Comparison of ENCODE assay signal across 13 cellular contexts in genomic region chr3:64666171-64666581, GRCh38. TPM values are rescaled to one million over a fixed set of nuclear protein-coding genes. Genes with fewer than 3 reads are reported as not detected.
DNase-seq lines count a peak whose midpoint lies in the region; ATAC-seq, FAIRE-seq and TF ChIP-seq lines count a peak whose summit lies in the region.
"Had no signal": no experiment of that assay in that cellular context is flagged by ENCODE, and none has a peak within 500 bp of the region (broad histone marks: within the 10 kb centered on the region; RNA-seq: fewer than 3 reads in every experiment).

No MANE protein-coding gene starts in this region.

- H3K9me3 ChIP-seq in heart left ventricle, result peaks cover 0 to 7% (median 0%) of the 10 kb centered on the region in 12 donors
- H3K9me3 ChIP-seq in right atrium auricular region, result no peaks in the 10 kb centered on the region
- no peaks in the 10 kb centered on the region for H3K9me3 ChIP-seq in transverse colon

- no peak for FAIRE-seq in HTR-8/SVneo (lab: Jason Lieb, UNC)
- FAIRE-seq: colon had no signal

- ATAC-seq in heart left ventricle, result peak in 3 of 4 donors; percentile 20 to 48 (median 43)
- ATAC-seq: activated naive CD4-positive, alpha-beta T cell treated with anti-CD3 and anti-CD28 coated beads, Interleukin-2, amount 50 U/mL, for 72 hours had no signal

- H3K4me3 ChIP-seq in heart left ventricle (no peak overlapping the region), right atrium auricular region (no peak overlapping the region), choroid plexus epithelial cell (ENCODE audit: low read depth, low read length) (no peak overlapping the region), transverse colon (no peak overlapping the region)

- in situ Hi-C loops in transverse colon (cut with MboI; ENCODE audit: low pct_ligation_motif_present in 1 of 4, low pct_unique_long_range_greater_than_20kb in 1 of 4, low sequenced_read_pairs in 3 of 4), result no loop called here

- TF ChIP-seq CTCF in heart left ventricle (IDR thresholded peaks at IDR 0.05), result no peak
- no peak for TF ChIP-seq CTCF in right atrium auricular region (IDR thresholded peaks at IDR 0.05)
- no peak for TF ChIP-seq CTCF in choroid plexus epithelial cell (conservative IDR thresholded peaks at IDR 0.05; ENCODE audit: low read depth, low read length)
- TF ChIP-seq CTCF in transverse colon (IDR thresholded peaks at IDR 0.05), result no peak

- 53 to 68% (median 59%) methylated on average over 4 of the region's 4 CpGs for WGBS in heart left ventricle, 4 donors
- WGBS in transverse colon (ENCODE audit: low coverage in 1 of 2), 2 donors, result 45 to 52% methylated on average over 2 to 4 of the region's 4 CpGs

- H3K27ac ChIP-seq in heart left ventricle (peak overlapping the region in 3 of 12 donors; percentile 3 to 35 (median 20)), right atrium auricular region (no peak overlapping the region), transverse colon (peak overlapping the region; percentile 12 to 67 (median 54))

- TF ChIP-seq EP300 in transverse colon (IDR thresholded peaks at IDR 0.05; ENCODE audit: low read depth), result no peak

- intact Hi-C loops in heart left ventricle (cut with DNase I) (no loop called here), transverse colon (cut with DNase I; ENCODE audit: low total_unique reads) (no loop called here)

- peaks cover 0 to 51% (median 26%) of the 10 kb centered on the region in 12 donors for H3K4me1 ChIP-seq in heart left ventricle
- peaks cover 0 to 40% of the 10 kb centered on the region in 2 donors for H3K4me1 ChIP-seq in right atrium auricular region
- H3K4me1 ChIP-seq in transverse colon, result peaks cover 0 to 14% (median 4%) of the 10 kb centered on the region in 4 donors

- peak in 4 of 5 donors; percentile 43 to 51 (median 46) for DNase-seq in heart left ventricle
- DNase-seq in right atrium auricular region (ENCODE audit: low spot score), result no peak
- DNase-seq in choroid plexus epithelial cell (ENCODE audit: low read depth), result peak; percentile 60
- DNase-seq in left kidney (ENCODE audit: low read depth, low spot score), result peak; percentile 81
- no peak for DNase-seq in transverse colon
- DNase-seq in SIG-M5 treated with dmso at 0.1 percent for 504 hours (lab: John Stamatoyannopoulos, UW; ENCODE audit: unreplicated experiment), result no peak
- no peak for DNase-seq in HTR-8/SVneo (ENCODE audit: insufficient read length, low spot score)
- no peak for DNase-seq in cerebellum (ENCODE audit: low spot score)
- DNase-seq: 8988T; activated CD8-positive, alpha-beta memory T cell treated with anti-CD3 and anti-CD28 coated beads, Interleukin-2, amount 50 U/mL, for 48 hours; islet precursor cell had no signal

- TF ChIP-seq POLR2A in heart left ventricle (IDR thresholded peaks at IDR 0.05) (no peak), transverse colon (IDR thresholded peaks at IDR 0.05) (no peak)

- H3K36me3 ChIP-seq in heart left ventricle (no peaks in the 10 kb centered on the region), right atrium auricular region (no peaks in the 10 kb centered on the region), transverse colon (no peaks in the 10 kb centered on the region)

- H3K27me3 ChIP-seq in heart left ventricle (no peaks in the 10 kb centered on the region), right atrium auricular region (no peaks in the 10 kb centered on the region), transverse colon (no peaks in the 10 kb centered on the region)

RNA-seq across cellular contexts. Expression of gene ADAMTS9, which starts 21.6 kb away (rescaled TPM):
- total RNA-seq in heart left ventricle, result 10 to 100 TPM; 11.3 to 74.4 (median 18.8) TPM
- 10 to 100 TPM; 12.1 to 25.2 TPM for polyA plus RNA-seq in heart left ventricle
- total RNA-seq in right atrium auricular region, result 10 to 100 TPM; 20.2 to 21.0 TPM
- 10 to 100 TPM in 2 of 4 donors, 1 to 10 TPM in 2; 6.3 to 20.1 (median 13.0) TPM for total RNA-seq in transverse colon
- 31.1 TPM for total RNA-seq in cerebellum
- total RNA-seq: activated naive CD4-positive, alpha-beta T cell treated with anti-CD3 and anti-CD28 coated beads, Interleukin-2, amount 50 U/mL, for 72 hours had no signal

Comparison
In these comparisons a context has a peak if more than half of its experiments do, and no peak if none do; other contexts are left out.
1. DNase-seq: peak in heart left ventricle (4 of 5), choroid plexus epithelial cell (single experiment) and left kidney (single experiment); none in right atrium auricular region (single experiment), transverse colon (single experiment), SIG-M5 treated with dmso at 0.1 percent for 504 hours (single experiment), HTR-8/SVneo (single experiment) and cerebellum (single experiment).
2. H3K27ac ChIP-seq: peak in transverse colon (4 of 4); none in right atrium auricular region (0 of 2).